9 cellular contexts compared by ENCODE assay signal in genomic region chr2:64562148-64562784, GRCh38. TPM values are rescaled to one million over a fixed set of nuclear protein-coding genes. Genes with fewer than 3 reads are reported as not detected.
A peak's percentile ranks its signal among the peaks of the same experiment; 100 is the strongest.
DNase-seq lines count a peak whose midpoint lies in the region; ATAC-seq and TF ChIP-seq lines count a peak whose summit lies in the region.
"Had no signal": no experiment of that assay in that cellular context is flagged by ENCODE, and none has a peak within 500 bp of the region (broad histone marks: within the 10 kb centered on the region; RNA-seq: fewer than 3 reads in every experiment).

No MANE protein-coding gene starts in this region.

- dilution Hi-C loops in mammary epithelial cell (cut with HindIII; ENCODE audit: low sequenced_read_pairs) = no loop called here

- peak; percentile 65 to 70 for ATAC-seq in naive thymus-derived CD8-positive, alpha-beta T cell
- no peak for ATAC-seq in HG02610 (IDR thresholded peaks at IDR 0.05; ENCODE audit: unreplicated experiment)

- no peak overlapping the region for H3K4me3 ChIP-seq in mammary epithelial cell (replicated peaks in 1 of 3; ENCODE audit: insufficient read depth in 1 of 3, low read depth in 2 of 3, low read length in 3 of 3)

- H4K20me1 ChIP-seq in mammary epithelial cell (ENCODE audit: insufficient read depth, low read length) = no peaks in the 10 kb centered on the region

- peaks cover 35% of the 10 kb centered on the region for H3K79me2 ChIP-seq in mammary epithelial cell (ENCODE audit: insufficient read depth, low read length)

- no peaks in the 10 kb centered on the region for H3K36me3 ChIP-seq in mammary epithelial cell (ENCODE audit: insufficient read depth, low read length)

- H3K9ac ChIP-seq in mammary epithelial cell (ENCODE audit: insufficient read depth, low read length) = no peak overlapping the region

- no peaks in the 10 kb centered on the region for H3K9me3 Mint-ChIP-seq in naive thymus-derived CD8-positive, alpha-beta T cell

- no peak overlapping the region for H3K4me3 Mint-ChIP-seq in naive thymus-derived CD8-positive, alpha-beta T cell

- TF ChIP-seq CTCF in GM10266 (IDR thresholded peaks at IDR 0.05; ENCODE audit: control insufficient read depth, insufficient read depth, low read depth, missing control alignments) (peak; percentile 16), mammary epithelial cell (conservative IDR thresholded peaks at IDR 0.05 in 1 of 2, IDR thresholded peaks at IDR 0.05 in 1 of 2; ENCODE audit: extremely low read depth in 1 of 2, insufficient read depth in 1 of 2, low read depth in 1 of 2, low read length in 2 of 2) (peak; percentile 29 to 30), GM13976 (IDR thresholded peaks at IDR 0.05; ENCODE audit: borderline replicate concordance, control extremely low read depth, extremely low read depth, insufficient read depth, missing control alignments) (no peak)

- H3K27ac ChIP-seq in mammary epithelial cell (ENCODE audit: insufficient read depth, low read depth, low read length) = no peak overlapping the region

- H3K9me3 ChIP-seq in mammary epithelial cell (replicated peaks; ENCODE audit: insufficient read depth, low read length) = no peaks in the 10 kb centered on the region

- no peak for DNase-seq in GM10266 (ENCODE audit: extremely low spot score)
- DNase-seq in MV-4-11 (lab: John Stamatoyannopoulos, UW) = peak; percentile 30
- no peak for DNase-seq in mammary epithelial cell
- DNase-seq in naive thymus-derived CD8-positive, alpha-beta T cell = peak in 4 of 10 donors; percentile 7 to 57 (median 52)
- no peak for DNase-seq in AG08396 (ENCODE audit: low spot score)
- no peak for DNase-seq in GM13976 (ENCODE audit: low spot score)
- DNase-seq in epidermal melanocyte (ENCODE audit: insufficient read length, low spot score) = no peak
- DNase-seq: effector CD8-positive, alpha-beta T cell had no signal

- H3K27me3 ChIP-seq in mammary epithelial cell (ENCODE audit: insufficient read depth, low read length) = no peaks in the 10 kb centered on the region

- no peak overlapping the region for H3K4me2 ChIP-seq in mammary epithelial cell (ENCODE audit: insufficient read depth, low read depth, low read length)

- 100% methylated on average over 2 of the region's 2 CpGs for WGBS in mammary epithelial cell (ENCODE audit: low coverage, missing lambda C conversion rate)

- no TSS peak for BruUV-seq in mammary epithelial cell (replicated peaks; lab: Mats Ljungman, UMichigan)

- intact Hi-C loops in mammary epithelial cell (cut with micrococcal nuclease) = loop anchor here (1.0 to 2.0 kb wide), 3 partner anchors 40 to 513 kb away; no protein-coding TSS in a partner anchor

- H3K36me3 Mint-ChIP-seq in naive thymus-derived CD8-positive, alpha-beta T cell = peaks cover 0 to 10% (median 2%) of the 10 kb centered on the region in 3 donors

- in situ Hi-C loops in mammary epithelial cell (cut with MboI; ENCODE audit: low sequenced_read_pairs in 2 of 2) (loop anchor here in 1 of 2 donors (25.0 kb wide), 1 partner anchor 225 kb away; no protein-coding TSS in a partner anchor), GM13976 (cut with MboI; ENCODE audit: low sequenced_read_pairs, unreplicated experiment) (no loop called here)

- peaks cover 6% of the 10 kb centered on the region for H3K4me1 ChIP-seq in mammary epithelial cell (ENCODE audit: insufficient read depth, low read length)

- H2AFZ ChIP-seq in mammary epithelial cell (ENCODE audit: low read depth, low read length) = no peak overlapping the region

- H3K27ac Mint-ChIP-seq in naive thymus-derived CD8-positive, alpha-beta T cell = peak overlapping the region in 1 of 10 donors; percentile 24

- H3K27me3 Mint-ChIP-seq in naive thymus-derived CD8-positive, alpha-beta T cell = no peaks in the 10 kb centered on the region

- CTCF ChIA-PET in mammary epithelial cell (lab: Charles Lee; ENCODE audit: low non-redundant PET) = no interaction called here

- peaks cover 17 to 35% (median 23%) of the 10 kb centered on the region in 4 donors for H3K4me1 Mint-ChIP-seq in naive thymus-derived CD8-positive, alpha-beta T cell

- POLR2A ChIA-PET in naive thymus-derived CD8-positive, alpha-beta T cell (lab: Charles Lee) = interaction anchor here (0.8 to 5.9 kb wide), 2 partner anchors 10 to 38 kb away, joined by 4 to 30 read pairs; partner anchors contain the start of gene AFTPH

RNA-seq across cellular contexts. Expression of gene AFTPH, which starts 38.1 kb away (rescaled TPM):
- 10 to 100 TPM; 20.7 to 34.5 TPM for total RNA-seq in mammary epithelial cell
- polyA plus RNA-seq in mammary epithelial cell = 13.3 TPM
- 30.0 TPM for polyA minus RNA-seq in mammary epithelial cell
- 10 to 100 TPM; 49.5 to 51.6 TPM for total RNA-seq in naive thymus-derived CD8-positive, alpha-beta T cell
- polyA plus RNA-seq in naive thymus-derived CD8-positive, alpha-beta T cell = 10 to 100 TPM; 20.9 to 23.6 (median 22.5) TPM
